ENCODE assay signal across 8 cellular contexts in the genomic region with DNA sequence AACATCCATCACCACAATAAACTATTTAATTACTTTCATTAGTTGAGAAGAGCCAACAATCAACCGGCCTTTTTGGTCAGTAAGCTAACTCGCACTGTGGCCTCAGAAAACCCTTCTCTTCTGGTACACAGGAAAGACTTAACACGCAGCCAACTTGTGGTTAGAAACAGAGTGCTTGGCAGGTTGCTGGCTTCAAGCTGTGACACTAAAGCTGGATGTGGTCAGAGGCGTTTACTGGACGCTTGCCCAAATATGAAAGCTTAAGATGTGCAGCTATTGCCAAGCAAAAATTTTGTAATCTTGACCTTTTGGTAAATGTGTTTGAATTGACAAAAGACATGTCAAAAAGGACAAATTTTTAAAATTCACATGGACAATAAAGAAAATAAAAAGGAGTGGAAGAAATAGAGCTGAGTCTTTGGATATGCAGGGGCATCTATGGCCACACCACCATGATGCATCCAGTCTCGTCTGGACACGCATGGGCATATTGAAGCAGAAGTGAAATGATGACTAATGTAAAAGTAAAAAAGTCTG. TPM values are rescaled to one million over a fixed set of nuclear protein-coding genes. Genes with fewer than 3 reads are reported as not detected.
DNase-seq lines count a peak whose midpoint lies in the region; ATAC-seq and TF ChIP-seq lines count a peak whose summit lies in the region.

No MANE protein-coding gene starts in this region.

- POLR2A ChIA-PET in CD8-positive, alpha-beta T cell (lab: Charles Lee) = interaction anchor here (0.6 to 5.0 kb wide), 12 partner anchors 10 to 167 kb away, joined by 3 to 29 read pairs (median 4); no protein-coding TSS in a partner anchor
- POLR2A ChIA-PET in RWPE1 (lab: Yijun Ruan, JAX; ENCODE audit: low non-redundant PET) = interaction anchor here (0.5 kb wide), 1 partner anchor 30 kb away, joined by 5 read pairs; no protein-coding TSS in a partner anchor

- peaks cover 17% of the 10 kb centered on the region for H3K36me3 Mint-ChIP-seq in CD8-positive, alpha-beta T cell
- H3K36me3 Mint-ChIP-seq in stimulated activated naive B cell treated with anti-CD40 and anti-IgM and Interleukin-4, amounts not matched to agents 10 μg/mL and 1 μg/mL and 100 μg/mL, for 72 hours = no peaks in the 10 kb centered on the region

- no peaks in the 10 kb centered on the region for H3K9me3 Mint-ChIP-seq in CD8-positive, alpha-beta T cell
- H3K9me3 Mint-ChIP-seq in stimulated activated naive B cell treated with anti-CD40 and anti-IgM and Interleukin-4, amounts not matched to agents 10 μg/mL and 1 μg/mL and 100 μg/mL, for 72 hours = no peaks in the 10 kb centered on the region

- peaks cover 67% of the 10 kb centered on the region for H3K4me1 ChIP-seq in CD8-positive, alpha-beta T cell (ENCODE audit: insufficient read depth, low read length)

- peaks cover 56% of the 10 kb centered on the region for H3K4me1 Mint-ChIP-seq in CD8-positive, alpha-beta T cell (ENCODE audit: low read depth)
- H3K4me1 Mint-ChIP-seq in stimulated activated naive B cell treated with anti-CD40 and anti-IgM and Interleukin-4, amounts not matched to agents 10 μg/mL and 1 μg/mL and 100 μg/mL, for 72 hours = peaks cover 13 to 43% of the 10 kb centered on the region in 2 donors

- CTCF ChIA-PET in CD8-positive, alpha-beta T cell (lab: Charles Lee) = interaction anchor here (0.8 to 1.3 kb wide), 4 partner anchors 10 to 167 kb away, joined by 3 to 4 read pairs (median 3); no protein-coding TSS in a partner anchor
- CTCF ChIA-PET in RWPE1 (lab: Yijun Ruan, JAX) = interaction anchor here (2.0 kb wide), 1 partner anchor 26 kb away, joined by 5 read pairs; no protein-coding TSS in a partner anchor

- intact Hi-C loops in CD8-positive, alpha-beta T cell (cut with DNase I, micrococcal nuclease) = loop anchor here (5.0 to 10.0 kb wide), 3 partner anchors 180 to 728 kb away; a partner anchor contains a TSS
- intact Hi-C loops in posterior vena cava (cut with DNase I) = no loop called here

- no peaks in the 10 kb centered on the region for H3K9me3 ChIP-seq in CD8-positive, alpha-beta T cell (ENCODE audit: low read length)

- H3K27ac ChIP-seq in CD8-positive, alpha-beta T cell (ENCODE audit: low read depth, low read length) = peak overlapping the region; percentile 95
- peak overlapping the region; percentile 57; the same call in 1 of the 2 replicates for H3K27ac ChIP-seq in RWPE1

- peak overlapping the region; percentile 96 for H3K27ac Mint-ChIP-seq in CD8-positive, alpha-beta T cell
- H3K27ac Mint-ChIP-seq in stimulated activated naive B cell treated with anti-CD40 and anti-IgM and Interleukin-4, amounts not matched to agents 10 μg/mL and 1 μg/mL and 100 μg/mL, for 72 hours = peak overlapping the region; percentile 53

- peak overlapping the region; percentile 39 for H3K4me3 ChIP-seq in CD8-positive, alpha-beta T cell (ENCODE audit: low read depth, low read length)

- peak overlapping the region; percentile 68 for H3K4me3 Mint-ChIP-seq in CD8-positive, alpha-beta T cell
- H3K4me3 Mint-ChIP-seq in stimulated activated naive B cell treated with anti-CD40 and anti-IgM and Interleukin-4, amounts not matched to agents 10 μg/mL and 1 μg/mL and 100 μg/mL, for 72 hours = peak overlapping the region in 1 of 2 donors; percentile 66

- no peaks in the 10 kb centered on the region for H3K27me3 ChIP-seq in CD8-positive, alpha-beta T cell (ENCODE audit: insufficient read depth, low read length)

- H3K36me3 ChIP-seq in CD8-positive, alpha-beta T cell (ENCODE audit: insufficient read depth, low read length) = no peaks in the 10 kb centered on the region

- no peaks in the 10 kb centered on the region for H3K27me3 Mint-ChIP-seq in CD8-positive, alpha-beta T cell (ENCODE audit: low read depth)
- H3K27me3 Mint-ChIP-seq in stimulated activated naive B cell treated with anti-CD40 and anti-IgM and Interleukin-4, amounts not matched to agents 10 μg/mL and 1 μg/mL and 100 μg/mL, for 72 hours = no peaks in the 10 kb centered on the region

- ATAC-seq in CD8-positive, alpha-beta T cell = no peak
- ATAC-seq in GM19452 (IDR thresholded peaks at IDR 0.05; ENCODE audit: unreplicated experiment) (peak; percentile 74), HG03565 (IDR thresholded peaks at IDR 0.05; ENCODE audit: unreplicated experiment) (peak; percentile 58)
- peak; percentile 60 to 66 for ATAC-seq in stimulated activated naive B cell treated with anti-CD40 and anti-IgM and Interleukin-4, amounts not matched to agents 10 μg/mL and 1 μg/mL and 100 μg/mL, for 72 hours (replicated peaks)

- TF ChIP-seq CTCF in CD8-positive, alpha-beta T cell (IDR thresholded peaks at IDR 0.05) = no peak
- no peak for TF ChIP-seq CTCF in RWPE1 (conservative IDR thresholded peaks at IDR 0.05; ENCODE audit: low read depth)

- peak in 3 of 7 experiments; percentile 42 to 51 (median 51) for DNase-seq in CD8-positive, alpha-beta T cell
- DNase-seq in RWPE1 (ENCODE audit: low spot score) = peak; percentile 68
- DNase-seq in foreskin melanocyte = peak; percentile 31
- DNase-seq in stimulated activated naive B cell treated with anti-CD40 and anti-IgM and Interleukin-4, amounts not matched to agents 10 μg/mL and 1 μg/mL and 100 μg/mL, for 72 hours = no peak
- DNase-seq in posterior vena cava (ENCODE audit: low spot score) = no peak
- no peak for DNase-seq in COR-L47 (lab: John Stamatoyannopoulos, UW)

RNA-seq across cellular contexts. Expression of a gene that starts 2.6 kb away (rescaled TPM):
- total RNA-seq in CD8-positive, alpha-beta T cell = 100 to 1,000 TPM; 238 to 242 TPM
- total RNA-seq in posterior vena cava = 1 to 10 TPM; 1.4 to 1.9 TPM

RNA-seq across cellular contexts. Expression of a gene that starts 17.1 kb away (rescaled TPM):
- 10 to 100 TPM; 14.3 to 16.0 TPM for total RNA-seq in CD8-positive, alpha-beta T cell
- total RNA-seq in posterior vena cava = not detected

RNA-seq across cellular contexts. Expression of a gene that starts 27.9 kb away (rescaled TPM):
- total RNA-seq in CD8-positive, alpha-beta T cell = 1 to 10 TPM; 5.2 to 6.2 TPM
- not detected for total RNA-seq in posterior vena cava

RNA-seq across cellular contexts. Expression of a gene that starts 43.3 kb away (rescaled TPM):
- 1 to 10 TPM; 2.8 to 3.6 TPM for total RNA-seq in CD8-positive, alpha-beta T cell
- total RNA-seq in posterior vena cava = under 1 TPM in 1 of 2 donors, not detected in 1; 0.46 TPM

Comparison
In these comparisons a context has a peak if more than half of its experiments do, and no peak if none do; other contexts are left out.
1. DNase-seq: peak in RWPE1 (single experiment) and foreskin melanocyte (single experiment); none in stimulated activated naive B cell treated with anti-CD40 and anti-IgM and Interleukin-4, amounts not matched to agents 10 μg/mL and 1 μg/mL and 100 μg/mL, for 72 hours (single experiment), posterior vena cava (single experiment) and COR-L47 (single experiment).
2. RNA of a gene that starts 2.6 kb away (total RNA-seq): 238 to 242 TPM in CD8-positive, alpha-beta T cell; 1.4 to 1.9 TPM in posterior vena cava; every median in the first group is over 10 times any median in the second.
3. RNA of a gene that starts 17.1 kb away (total RNA-seq): 14.3 to 16.0 TPM in CD8-positive, alpha-beta T cell; not detected in posterior vena cava; every median in the first group is over 10 times any median in the second.
4. RNA of a gene that starts 27.9 kb away (total RNA-seq): 5.2 to 6.2 TPM in CD8-positive, alpha-beta T cell; not detected in posterior vena cava; every median in the first group is over 4 times any median in the second.
5. intact Hi-C loops: an anchor here in CD8-positive, alpha-beta T cell (5.0 to 10.0 kb wide); none called in posterior vena cava.